Comparison of ENCODE assay signal across 14 cellular contexts in the genomic region with DNA sequence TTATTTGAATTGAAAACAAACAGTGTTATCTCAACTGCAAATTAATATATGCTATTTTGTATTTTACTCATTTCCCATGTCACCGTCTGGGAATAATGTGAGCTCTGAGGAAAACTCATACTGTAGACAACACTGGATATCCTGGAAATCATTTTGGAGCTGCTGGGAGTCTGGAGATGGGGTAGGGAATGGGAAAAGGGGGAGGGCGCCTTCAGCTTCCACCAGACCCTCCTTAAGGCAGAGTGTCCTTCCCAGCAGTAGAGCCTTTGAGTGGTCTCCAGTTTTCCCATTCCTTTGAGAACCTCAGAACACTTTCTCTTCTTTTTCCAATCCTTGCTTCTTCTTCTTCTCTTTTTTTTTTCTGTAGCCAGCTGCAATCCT. TPM values are rescaled to one million over a fixed set of nuclear protein-coding genes. Genes with fewer than 3 reads are reported as not detected.
A peak's percentile ranks its signal among the peaks of the same experiment; 100 is the strongest.
DNase-seq lines count a peak whose midpoint lies in the region; ATAC-seq and TF ChIP-seq lines count a peak whose summit lies in the region.
"Had no signal": no experiment of that assay in that cellular context is flagged by ENCODE, and none has a peak within 500 bp of the region (broad histone marks: within the 10 kb centered on the region; RNA-seq: fewer than 3 reads in every experiment).

No MANE protein-coding gene starts in this region.

- H3K27me3 ChIP-seq in HUES48 (ENCODE audit: control insufficient read depth, insufficient read depth, low read length) = peaks cover 7% of the 10 kb centered on the region; the same call in 1 of the 2 replicates
- H3K27me3 ChIP-seq in endodermal cell (ENCODE audit: control insufficient read depth, insufficient read depth, low read length, poor library complexity, severe bottlenecking) = no peaks in the 10 kb centered on the region
- H3K27me3 ChIP-seq in mucosa of stomach (ENCODE audit: control insufficient read depth, insufficient read depth, low read length) = no peaks in the 10 kb centered on the region

- H3K36me3 Mint-ChIP-seq in endodermal cell (ENCODE audit: low read depth) = no peaks in the 10 kb centered on the region
- no peaks in the 10 kb centered on the region for H3K36me3 Mint-ChIP-seq in progenitor cell of endocrine pancreas (ENCODE audit: insufficient read depth)

- H3K9me3 ChIP-seq in HUES48 (ENCODE audit: control insufficient read depth, insufficient read depth, low read length) (no peaks in the 10 kb centered on the region), endodermal cell (ENCODE audit: control insufficient read depth, low read length) (no peaks in the 10 kb centered on the region), mucosa of stomach (ENCODE audit: control insufficient read depth, low read length) (no peaks in the 10 kb centered on the region)

- no peaks in the 10 kb centered on the region for H3K36me3 ChIP-seq in HUES48 (ENCODE audit: control insufficient read depth, insufficient read depth, low read length)
- H3K36me3 ChIP-seq in endodermal cell (ENCODE audit: control insufficient read depth, insufficient read depth, low read length) = no peaks in the 10 kb centered on the region
- no peaks in the 10 kb centered on the region for H3K36me3 ChIP-seq in mucosa of stomach (ENCODE audit: control insufficient read depth, insufficient read depth, low read length)

- TF ChIP-seq CTCF in endodermal cell (conservative IDR thresholded peaks at IDR 0.05) = no peak
- no peak for TF ChIP-seq CTCF in progenitor cell of endocrine pancreas (IDR thresholded peaks at IDR 0.05; ENCODE audit: unreplicated experiment)

- H3K9me3 Mint-ChIP-seq in endodermal cell (no peaks in the 10 kb centered on the region), progenitor cell of endocrine pancreas (ENCODE audit: low read depth) (no peaks in the 10 kb centered on the region)
- H3K9me3 Mint-ChIP-seq: CD4-positive, alpha-beta T cell had no signal

- H3K27ac Mint-ChIP-seq in endodermal cell (peak overlapping the region; percentile 86), progenitor cell of endocrine pancreas (peak overlapping the region; percentile 88)
- H3K27ac Mint-ChIP-seq: CD4-positive, alpha-beta T cell had no signal

- H3K4me1 Mint-ChIP-seq in endodermal cell (peaks cover 54% of the 10 kb centered on the region), progenitor cell of endocrine pancreas (ENCODE audit: low read depth) (peaks cover 48% of the 10 kb centered on the region)

- H3K4me3 Mint-ChIP-seq in endodermal cell = peak overlapping the region; percentile 3
- no peak overlapping the region for H3K4me3 Mint-ChIP-seq in progenitor cell of endocrine pancreas (ENCODE audit: low read depth)
- H3K4me3 Mint-ChIP-seq: CD4-positive, alpha-beta T cell had no signal

- DNase-seq in endodermal cell (peak; percentile 68), progenitor cell of endocrine pancreas (ENCODE audit: low spot score, unreplicated experiment) (no peak), NCI-H187 treated with DMSO at 0.1 percent for 48 hours (lab: John Stamatoyannopoulos, UW) (no peak), DMS153 treated with DMSO at 0.1 percent for 48 hours (lab: John Stamatoyannopoulos, UW; ENCODE audit: unreplicated experiment) (no peak), NCI-H1417 treated with DMSO at 0.1 percent for 48 hours (lab: John Stamatoyannopoulos, UW) (no peak)
- DNase-seq: CD4-positive, alpha-beta T cell; DMS53; NCI-H1436; NCI-H2029; NCI-H526; Right ventricle myocardium superior had no signal

- WGBS in endodermal cell (ENCODE audit: insufficient coverage in 1 of 2, insufficient read length in 1 of 2), 2 experiments = 32% methylated on average over 2 of the region's 2 CpGs; no CpG with 5 or more reads in 1 of the 2 experiments

- H3K9ac ChIP-seq in HUES48 (ENCODE audit: low read depth, low read length) = no peak overlapping the region
- H3K9ac ChIP-seq in endodermal cell (ENCODE audit: extremely low read depth, low read length, poor library complexity, severe bottlenecking) = peak overlapping the region; percentile 29
- H3K9ac ChIP-seq in mucosa of stomach (ENCODE audit: low read length) = peak overlapping the region; percentile 10

- ATAC-seq in GM21367 (IDR thresholded peaks at IDR 0.05; ENCODE audit: unreplicated experiment) = no peak

- no peaks in the 10 kb centered on the region for H3K27me3 Mint-ChIP-seq in endodermal cell (ENCODE audit: insufficient read depth)
- H3K27me3 Mint-ChIP-seq in progenitor cell of endocrine pancreas = peaks cover 3% of the 10 kb centered on the region

- peaks cover 15% of the 10 kb centered on the region for H3K4me1 ChIP-seq in HUES48 (ENCODE audit: control insufficient read depth, insufficient read depth, low read length)
- H3K4me1 ChIP-seq in endodermal cell (ENCODE audit: control insufficient read depth, insufficient read depth, low read length) = peaks cover 10% of the 10 kb centered on the region
- H3K4me1 ChIP-seq in mucosa of stomach (ENCODE audit: control insufficient read depth, insufficient read depth, low read length) = peaks cover 9% of the 10 kb centered on the region

- H3K4me3 ChIP-seq in HUES48 (ENCODE audit: low read depth, low read length) (no peak overlapping the region), endodermal cell (ENCODE audit: low read length) (peak overlapping the region; percentile 63), mucosa of stomach (ENCODE audit: low read length) (no peak overlapping the region)

- H3K27ac ChIP-seq in HUES48 (ENCODE audit: low read depth, low read length) = peak overlapping the region; percentile 63
- peak overlapping the region; percentile 42 for H3K27ac ChIP-seq in endodermal cell (ENCODE audit: low read depth, low read length)

RNA-seq across cellular contexts. Expression of a gene that starts 5.4 kb away (rescaled TPM):
- total RNA-seq in endodermal cell = 100 to 1,000 TPM; 196 to 367 TPM
- polyA plus RNA-seq in endodermal cell (2013, experiment 1 of 2) = 79.3 TPM
- polyA plus RNA-seq in endodermal cell (2013, experiment 2 of 2) = 93.8 TPM
- 75.3 and 94.4 TPM in 2 replicates for total RNA-seq in progenitor cell of endocrine pancreas
- total RNA-seq: CD4-positive, alpha-beta T cell had no signal
